In the genomic region with DNA sequence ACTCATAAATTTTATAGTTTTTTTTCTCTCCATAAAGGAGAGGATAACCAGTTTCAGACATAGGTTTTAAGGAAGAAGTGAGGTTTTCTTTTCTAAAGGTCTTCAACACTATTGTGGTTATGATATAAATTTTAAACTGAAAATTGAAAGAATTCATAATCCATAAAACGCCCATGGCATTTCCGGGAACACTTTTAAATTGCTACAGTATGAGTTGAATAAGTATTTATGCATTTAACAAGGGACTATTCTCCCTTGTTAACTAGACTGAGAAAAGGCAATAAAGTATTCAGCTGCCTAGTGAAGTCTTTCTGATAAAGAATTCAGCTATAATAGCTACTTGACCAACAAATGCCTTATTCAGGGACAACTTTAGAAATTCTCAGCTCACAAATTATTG, we compare ENCODE assay signal across 16 cellular contexts.
DNase-seq lines count a peak whose midpoint lies in the region; ATAC-seq and TF ChIP-seq lines count a peak whose summit lies in the region.
"Had no signal": no experiment of that assay in that cellular context is flagged by ENCODE, and none has a peak within 500 bp of the region (broad histone marks: within the 10 kb centered on the region; RNA-seq: fewer than 3 reads in every experiment).

No MANE protein-coding gene starts in this region.

- H3K27me3 ChIP-seq in RWPE2 (ENCODE audit: insufficient read depth, poor library complexity, severe bottlenecking) = no peaks in the 10 kb centered on the region

- peak; percentile 47 for DNase-seq in EL
- no peak for DNase-seq in RWPE2 (ENCODE audit: low spot score)
- DNase-seq in foreskin melanocyte = peak; percentile 57
- DNase-seq in globus pallidus (ENCODE audit: low spot score) = no peak
- no peak for DNase-seq in activated T-helper 1 cell treated with anti-CD3 and anti-CD28 coated beads, Interleukin-12 subunit alpha, Interleukin-12 subunit beta, Interleukin-2, Interleukin-4 antibody, amounts not matched to agents 30 ng/mL and 10 ng/mL and 1 ng/mL, durations not matched to agents 14 hours and 24 hours and 36 hours (ENCODE audit: low spot score)
- DNase-seq: CD4-positive, alpha-beta memory T cell; DMS79; GF-D8; GOT3; H9; KG1 had no signal

- H3K4me1 ChIP-seq in RWPE2 (ENCODE audit: insufficient read depth, poor library complexity, severe bottlenecking) = peaks cover 3% of the 10 kb centered on the region

- ATAC-seq in RWPE2 (ENCODE audit: low read depth) (no peak), HG02623 (IDR thresholded peaks at IDR 0.05; ENCODE audit: unreplicated experiment) (no peak)
- ATAC-seq: A549 had no signal

- intact Hi-C loops in activated T-helper 1 cell treated with anti-CD3 and anti-CD28 coated beads, Interleukin-12 subunit alpha, Interleukin-12 subunit beta, Interleukin-2, Interleukin-4 antibody, amounts not matched to agents 30 ng/mL and 10 ng/mL and 1 ng/mL, durations not matched to agents 14 hours and 24 hours and 36 hours (cut with micrococcal nuclease) = no loop called here

- no peaks in the 10 kb centered on the region for H3K4me1 Mint-ChIP-seq in activated T-helper 1 cell treated with anti-CD3 and anti-CD28 coated beads, Interleukin-12 subunit alpha, Interleukin-12 subunit beta, Interleukin-2, Interleukin-4 antibody, amounts not matched to agents 30 ng/mL and 10 ng/mL and 1 ng/mL, durations not matched to agents 14 hours and 24 hours and 36 hours (ENCODE audit: low read depth)
- H3K4me1 Mint-ChIP-seq: B cell; CD4-positive, alpha-beta memory T cell; H9; IgD-negative memory B cell had no signal

- H3K27ac ChIP-seq in RWPE2 (ENCODE audit: poor library complexity, severe bottlenecking) = peak overlapping the region; percentile 35
- H3K27ac ChIP-seq: A549, C4-2B had no signal

- H3K27me3 Mint-ChIP-seq in activated T-helper 1 cell treated with anti-CD3 and anti-CD28 coated beads, Interleukin-12 subunit alpha, Interleukin-12 subunit beta, Interleukin-2, Interleukin-4 antibody, amounts not matched to agents 30 ng/mL and 10 ng/mL and 1 ng/mL, durations not matched to agents 14 hours and 24 hours and 36 hours (ENCODE audit: insufficient read depth) = no peaks in the 10 kb centered on the region
- H3K27me3 Mint-ChIP-seq: B cell, IgD-negative memory B cell had no signal

- no peak for TF ChIP-seq CTCF in RWPE2 (IDR thresholded peaks at IDR 0.05; ENCODE audit: poor library complexity, severe bottlenecking)

- H3K36me3 ChIP-seq in RWPE2 (ENCODE audit: low read depth) = no peaks in the 10 kb centered on the region

- no peaks in the 10 kb centered on the region for H3K36me3 Mint-ChIP-seq in activated T-helper 1 cell treated with anti-CD3 and anti-CD28 coated beads, Interleukin-12 subunit alpha, Interleukin-12 subunit beta, Interleukin-2, Interleukin-4 antibody, amounts not matched to agents 30 ng/mL and 10 ng/mL and 1 ng/mL, durations not matched to agents 14 hours and 24 hours and 36 hours (ENCODE audit: low read depth)
- H3K36me3 Mint-ChIP-seq: CD4-positive, alpha-beta memory T cell had no signal

- H3K4me3 Mint-ChIP-seq in activated T-helper 1 cell treated with anti-CD3 and anti-CD28 coated beads, Interleukin-12 subunit alpha, Interleukin-12 subunit beta, Interleukin-2, Interleukin-4 antibody, amounts not matched to agents 30 ng/mL and 10 ng/mL and 1 ng/mL, durations not matched to agents 14 hours and 24 hours and 36 hours = no peak overlapping the region
- H3K4me3 Mint-ChIP-seq: B cell; CD4-positive, alpha-beta memory T cell; H9; IgD-negative memory B cell had no signal

- no peaks in the 10 kb centered on the region for H3K9me3 Mint-ChIP-seq in activated T-helper 1 cell treated with anti-CD3 and anti-CD28 coated beads, Interleukin-12 subunit alpha, Interleukin-12 subunit beta, Interleukin-2, Interleukin-4 antibody, amounts not matched to agents 30 ng/mL and 10 ng/mL and 1 ng/mL, durations not matched to agents 14 hours and 24 hours and 36 hours
- H3K9me3 Mint-ChIP-seq: CD4-positive, alpha-beta memory T cell; H9; IgD-negative memory B cell had no signal

- no peak overlapping the region for H3K27ac Mint-ChIP-seq in activated T-helper 1 cell treated with anti-CD3 and anti-CD28 coated beads, Interleukin-12 subunit alpha, Interleukin-12 subunit beta, Interleukin-2, Interleukin-4 antibody, amounts not matched to agents 30 ng/mL and 10 ng/mL and 1 ng/mL, durations not matched to agents 14 hours and 24 hours and 36 hours
- H3K27ac Mint-ChIP-seq: B cell; CD4-positive, alpha-beta memory T cell; H9; IgD-negative memory B cell had no signal

- no peak overlapping the region for H3K4me3 ChIP-seq in RWPE2 (ENCODE audit: severe bottlenecking)
- H3K4me3 ChIP-seq: A549 had no signal

- no peaks in the 10 kb centered on the region for H3K9me3 ChIP-seq in RWPE2 (ENCODE audit: severe bottlenecking)
- H3K9me3 ChIP-seq: A549 had no signal

Comparison
In these comparisons a context has a peak if more than half of its experiments do, and no peak if none do; other contexts are left out.
1. DNase-seq: peak in EL (single experiment) and foreskin melanocyte (single experiment); none in RWPE2 (single experiment), globus pallidus (single experiment) and activated T-helper 1 cell treated with anti-CD3 and anti-CD28 coated beads, Interleukin-12 subunit alpha, Interleukin-12 subunit beta, Interleukin-2, Interleukin-4 antibody, amounts not matched to agents 30 ng/mL and 10 ng/mL and 1 ng/mL, durations not matched to agents 14 hours and 24 hours and 36 hours (single experiment).